Comparison of ENCODE assay signal across 24 cellular contexts in genomic region chr18:35139517-35139916, GRCh38.
"Had no signal": no experiment of that assay in that cellular context is flagged by ENCODE, and none has a peak within 500 bp of the region (broad histone marks: within the 10 kb centered on the region; RNA-seq: fewer than 3 reads in every experiment).

No MANE protein-coding gene starts in this region.

- H3K27me3 ChIP-seq: dorsolateral prefrontal cortex, esophagus muscularis mucosa, gastroesophageal sphincter, ovary, spleen, testis, tibial nerve, upper lobe of right lung, vagina had no signal

- H3K9me3 Mint-ChIP-seq: naive thymus-derived CD4-positive, alpha-beta T cell; neural crest cell; stimulated activated memory B cell treated with anti-CD40 and anti-IgM and Interleukin-4, amounts not matched to agents 10 μg/mL and 1 μg/mL and 100 μg/mL, for 72 hours; stimulated activated naive CD8-positive, alpha-beta T cell treated with anti-CD3 and anti-CD28 coated beads, Interleukin-15, Interleukin-2, amounts not matched to agents 100 ng/mL and 50 ng/mL, for 24 hours had no signal

- H3K4me3 Mint-ChIP-seq: naive thymus-derived CD4-positive, alpha-beta T cell; neural crest cell; stimulated activated memory B cell treated with anti-CD40 and anti-IgM and Interleukin-4, amounts not matched to agents 10 μg/mL and 1 μg/mL and 100 μg/mL, for 72 hours; stimulated activated naive CD8-positive, alpha-beta T cell treated with anti-CD3 and anti-CD28 coated beads, Interleukin-15, Interleukin-2, amounts not matched to agents 100 ng/mL and 50 ng/mL, for 24 hours had no signal

- H3K27ac Mint-ChIP-seq: stimulated activated memory B cell treated with anti-CD40 and anti-IgM and Interleukin-4, amounts not matched to agents 10 μg/mL and 1 μg/mL and 100 μg/mL, for 72 hours; stimulated activated naive CD8-positive, alpha-beta T cell treated with anti-CD3 and anti-CD28 coated beads, Interleukin-15, Interleukin-2, amounts not matched to agents 100 ng/mL and 50 ng/mL, for 24 hours had no signal

- H3K4me1 ChIP-seq: prostate gland, testis, upper lobe of right lung, vagina had no signal

- H3K27ac ChIP-seq: epithelial cell of prostate, esophagus muscularis mucosa, gastroesophageal sphincter, ovary, prostate gland, spleen, testis, upper lobe of right lung, vagina had no signal

- H3K36me3 ChIP-seq: ovary, prostate gland, vagina had no signal

- H3K4me3 ChIP-seq: dorsolateral prefrontal cortex, esophagus muscularis mucosa, gastroesophageal sphincter, ovary, prostate gland, spleen, testis, tibial nerve, upper lobe of right lung, vagina had no signal

- ATAC-seq: gastroesophageal sphincter; naive thymus-derived CD4-positive, alpha-beta T cell; sciatic nerve; stimulated activated memory B cell treated with anti-CD40 and anti-IgM and Interleukin-4, amounts not matched to agents 10 μg/mL and 1 μg/mL and 100 μg/mL, for 72 hours; upper lobe of right lung had no signal

- H3K27me3 Mint-ChIP-seq: naive thymus-derived CD4-positive, alpha-beta T cell; stimulated activated memory B cell treated with anti-CD40 and anti-IgM and Interleukin-4, amounts not matched to agents 10 μg/mL and 1 μg/mL and 100 μg/mL, for 72 hours; stimulated activated naive CD8-positive, alpha-beta T cell treated with anti-CD3 and anti-CD28 coated beads, Interleukin-15, Interleukin-2, amounts not matched to agents 100 ng/mL and 50 ng/mL, for 24 hours had no signal

- DNase-seq: cortex of kidney; dorsolateral prefrontal cortex; effector CD8-positive, alpha-beta T cell; glutamatergic neuron; mammary epithelial cell; naive thymus-derived CD4-positive, alpha-beta T cell; nucleus accumbens; ovary; spleen; stimulated activated CD4-positive, alpha-beta T cell treated with anti-CD3 and anti-CD28 coated beads, Interleukin-15, amount 100 ng/mL, for 24 hours; stimulated activated CD4-positive, alpha-beta T cell treated with anti-CD3 and anti-CD28 coated beads, Interleukin-1b, Interleukin-23, amount 100 ng/mL, for 48 hours; stimulated activated CD4-positive, alpha-beta T cell treated with anti-CD3 and anti-CD28 coated beads, Interleukin-4, amount 100 ng/mL, for 24 hours; testis; upper lobe of right lung had no signal

- H3K9me3 ChIP-seq: esophagus muscularis mucosa, gastroesophageal sphincter, ovary, prostate gland, spleen, testis, tibial nerve, upper lobe of right lung, vagina had no signal
